Comparison of ENCODE assay signal across 8 cellular contexts in genomic region chr11:65489061-65489705, GRCh38. TPM values are rescaled to one million over a fixed set of nuclear protein-coding genes. Genes with fewer than 3 reads are reported as not detected.
DNase-seq lines count a peak whose midpoint lies in the region; ATAC-seq, FAIRE-seq and TF ChIP-seq lines count a peak whose summit lies in the region.

No MANE protein-coding gene starts in this region.

- H3K4me1 ChIP-seq in HUES64 (ENCODE audit: insufficient read depth, low read length) = peaks cover 76% of the 10 kb centered on the region
- peaks cover 67% of the 10 kb centered on the region for H3K4me1 ChIP-seq in colonic mucosa
- H3K4me1 ChIP-seq in lower lobe of right lung = peaks cover 89% of the 10 kb centered on the region
- peaks cover 80 to 96% of the 10 kb centered on the region in 2 donors for H3K4me1 ChIP-seq in thoracic aorta (ENCODE audit: control insufficient read depth in 1 of 2, low read depth in 2 of 2)

- H3K9ac ChIP-seq in HUES64 (ENCODE audit: low read depth, low read length) (peak overlapping the region; percentile 19; the same call in 1 of the 2 replicates), colonic mucosa (ENCODE audit: low read depth in 2 of 2, low read length in 2 of 2) (peak overlapping the region; percentile 72 to 99)

- H3K9me3 ChIP-seq in HUES64 (ENCODE audit: insufficient read depth, low read depth, low read length) (no peaks in the 10 kb centered on the region), colonic mucosa (no peaks in the 10 kb centered on the region), lower lobe of right lung (no peaks in the 10 kb centered on the region), thoracic aorta (no peaks in the 10 kb centered on the region)

- no peak for TF ChIP-seq CTCF in colonic mucosa (IDR thresholded peaks at IDR 0.05)
- no peak for TF ChIP-seq CTCF in lower lobe of right lung (IDR thresholded peaks at IDR 0.05)
- no peak for TF ChIP-seq CTCF in thoracic aorta (IDR thresholded peaks at IDR 0.05)
- TF ChIP-seq CTCF in D721Med (IDR thresholded peaks at IDR 0.05; ENCODE audit: insufficient read depth, missing control alignments) = no peak

- no peaks in the 10 kb centered on the region for H3K36me3 ChIP-seq in HUES64 (ENCODE audit: insufficient read depth, low read length)
- no peaks in the 10 kb centered on the region for H3K36me3 ChIP-seq in colonic mucosa
- no peaks in the 10 kb centered on the region for H3K36me3 ChIP-seq in lower lobe of right lung
- no peaks in the 10 kb centered on the region for H3K36me3 ChIP-seq in thoracic aorta

- no peak for DNase-seq in colonic mucosa
- no peak for DNase-seq in lower lobe of right lung
- peak; percentile 58 for DNase-seq in thoracic aorta (ENCODE audit: low spot score)
- no peak for DNase-seq in midbrain (lab: John Stamatoyannopoulos, UW)
- DNase-seq in D721Med (ENCODE audit: insufficient read length, low spot score) = no peak
- no peak for DNase-seq in RPMI8226

- H3K27ac ChIP-seq in HUES64 (ENCODE audit: low read depth, low read length) (peak overlapping the region; percentile 92), colonic mucosa (peak overlapping the region; percentile 99), lower lobe of right lung (peak overlapping the region; percentile 99), thoracic aorta (peak overlapping the region; percentile 99 to 100)

- ATAC-seq in lower lobe of right lung (peak in 1 of 2 donors; percentile 4), thoracic aorta (ENCODE audit: insufficient number of reproducible peaks, low FRiP score, low read depth) (peak; percentile 8), HG02798 (IDR thresholded peaks at IDR 0.05; ENCODE audit: poor library complexity, unreplicated experiment) (no peak)

- 41% methylated on average over 10 of the region's 10 CpGs for WGBS in HUES64

- intact Hi-C loops in colonic mucosa (cut with DNase I) (no loop called here), lower lobe of right lung (cut with DNase I) (no loop called here)

- H3K27me3 ChIP-seq in HUES64 (ENCODE audit: insufficient read depth, low read length) (no peaks in the 10 kb centered on the region), colonic mucosa (no peaks in the 10 kb centered on the region), lower lobe of right lung (ENCODE audit: low read depth) (no peaks in the 10 kb centered on the region), thoracic aorta (replicated peaks; ENCODE audit: insufficient read depth) (no peaks in the 10 kb centered on the region)

- no peak overlapping the region for H3K4me3 ChIP-seq in HUES64 (ENCODE audit: low read length)
- no peak overlapping the region for H3K4me3 ChIP-seq in colonic mucosa
- H3K4me3 ChIP-seq in lower lobe of right lung = no peak overlapping the region
- H3K4me3 ChIP-seq in thoracic aorta = peak overlapping the region; percentile 61

- no peak for FAIRE-seq in D721Med (lab: Jason Lieb, UNC)

RNA-seq across cellular contexts. Expression of gene MALAT1, which starts 9.7 kb away (rescaled TPM):
- polyA plus RNA-seq in HUES64 (2013, experiment 1 of 2) = 392 TPM
- 461 TPM for polyA plus RNA-seq in HUES64 (2013, experiment 2 of 2)
- total RNA-seq in colonic mucosa = 1,000 to 10,000 TPM; 4,716 to 6,071 TPM
- 11,612 TPM for total RNA-seq in lower lobe of right lung
- over 10,000 TPM; 20,776 to 38,952 TPM for total RNA-seq in thoracic aorta

RNA-seq across cellular contexts. Expression of gene SCYL1, which starts 35.7 kb away (rescaled TPM):
- 39.3 TPM for polyA plus RNA-seq in HUES64 (2013, experiment 1 of 2)
- 42.5 TPM for polyA plus RNA-seq in HUES64 (2013, experiment 2 of 2)
- total RNA-seq in colonic mucosa (10 to 100 TPM; 59.2 to 84.1 TPM), lower lobe of right lung (61.2 TPM), thoracic aorta (100 to 1,000 TPM in 1 of 2 donors, 10 to 100 TPM in 1; 96.8 to 106 TPM)
